In the genomic region with DNA sequence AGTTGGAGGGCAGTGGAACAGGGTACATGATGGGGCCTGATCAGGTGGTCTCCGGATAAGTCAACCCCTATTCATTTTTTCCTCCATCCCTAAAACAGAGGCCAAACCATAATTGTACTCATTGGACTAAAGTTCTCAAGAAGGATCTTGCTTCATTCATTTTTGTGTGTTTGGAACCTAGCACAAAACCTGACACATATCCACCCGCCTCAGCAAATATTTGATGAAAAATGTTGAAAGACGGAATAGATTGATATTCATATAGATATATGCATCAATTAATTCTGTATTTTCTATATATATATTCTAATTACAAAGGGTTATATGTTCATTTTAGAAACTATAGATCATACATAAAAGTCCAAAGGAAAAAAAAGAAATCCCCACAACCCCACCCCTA, we compare ENCODE assay signal across 19 cellular contexts. TPM values are rescaled to one million over a fixed set of nuclear protein-coding genes. Genes with fewer than 3 reads are reported as not detected.
DNase-seq lines count a peak whose midpoint lies in the region; ATAC-seq and TF ChIP-seq lines count a peak whose summit lies in the region.
"Had no signal": no experiment of that assay in that cellular context is flagged by ENCODE, and none has a peak within 500 bp of the region (broad histone marks: within the 10 kb centered on the region; RNA-seq: fewer than 3 reads in every experiment).

No MANE protein-coding gene starts in this region.

- H3K4me2 ChIP-seq in Loucy (ENCODE audit: low read depth, low read length, poor library complexity, severe bottlenecking): peak overlapping the region; percentile 62
- H3K4me2 ChIP-seq: GM23338, PC-9 had no signal

- peak overlapping the region; percentile 58 for H3K4me3 ChIP-seq in Loucy (ENCODE audit: low read length, poor library complexity, severe bottlenecking)
- H3K4me3 ChIP-seq: GM23338, PC-9, SJCRH30 had no signal

- peaks cover 20% of the 10 kb centered on the region for H3K4me1 Mint-ChIP-seq in activated naive CD4-positive, alpha-beta T cell treated with anti-CD3 and anti-CD28 coated beads, Interleukin-2, amount 10 ng/mL, durations not matched to agents 7 days and 5 days
- H3K4me1 Mint-ChIP-seq in central memory CD8-positive, alpha-beta T cell: peaks cover 19% of the 10 kb centered on the region
- H3K4me1 Mint-ChIP-seq: GM23338 had no signal

- peak overlapping the region; percentile 64 for H3K9ac ChIP-seq in Loucy (ENCODE audit: low read depth, low read length, poor library complexity, severe bottlenecking)

- ATAC-seq in activated naive CD4-positive, alpha-beta T cell treated with anti-CD3 and anti-CD28 coated beads, Interleukin-2, amount 50 U/mL, for 72 hours: no peak
- ATAC-seq in central memory CD8-positive, alpha-beta T cell (replicated peaks; ENCODE audit: extremely low read depth, poor library complexity, severe bottlenecking): no peak
- ATAC-seq: GM23338 had no signal

- H3K9me3 ChIP-seq in Loucy (ENCODE audit: insufficient read depth, low read depth, low read length): no peaks in the 10 kb centered on the region
- H3K9me3 ChIP-seq: Caco-2, SJCRH30 had no signal

- no peak for TF ChIP-seq CTCF in Loucy (conservative IDR thresholded peaks at IDR 0.05; ENCODE audit: low read length)

- H3K27me3 ChIP-seq in Loucy (ENCODE audit: insufficient read depth, low read length, poor library complexity, severe bottlenecking): no peaks in the 10 kb centered on the region
- H3K27me3 ChIP-seq: SJCRH30 had no signal

- H3K27ac Mint-ChIP-seq in activated naive CD4-positive, alpha-beta T cell treated with anti-CD3 and anti-CD28 coated beads, Interleukin-2, amount 10 ng/mL, durations not matched to agents 7 days and 5 days: peak overlapping the region; percentile 73
- H3K27ac Mint-ChIP-seq in activated naive CD4-positive, alpha-beta T cell treated with anti-CD3 and anti-CD28 coated beads, Interleukin-2, amount 50 U/mL, for 72 hours: no peak overlapping the region
- no peak overlapping the region for H3K27ac Mint-ChIP-seq in central memory CD8-positive, alpha-beta T cell (ENCODE audit: low read depth)
- H3K27ac Mint-ChIP-seq: CD14-positive monocyte, GM23338 had no signal

- H3K79me2 ChIP-seq in Loucy (ENCODE audit: insufficient read depth, low read length): no peaks in the 10 kb centered on the region

- H3K9me2 ChIP-seq in Loucy (replicated peaks; ENCODE audit: low read depth, low read length): no peaks in the 10 kb centered on the region

- H4K20me1 ChIP-seq in Loucy (ENCODE audit: insufficient read depth, low read length, poor library complexity, severe bottlenecking): no peaks in the 10 kb centered on the region

- peaks cover 3% of the 10 kb centered on the region for H3F3A ChIP-seq in Loucy (ENCODE audit: low read depth)

- no peak overlapping the region for H3K4me3 Mint-ChIP-seq in activated naive CD4-positive, alpha-beta T cell treated with anti-CD3 and anti-CD28 coated beads, Interleukin-2, amount 10 ng/mL, durations not matched to agents 7 days and 5 days
- H3K4me3 Mint-ChIP-seq in central memory CD8-positive, alpha-beta T cell: peak overlapping the region; percentile 33
- H3K4me3 Mint-ChIP-seq: CD14-positive monocyte, GM23338 had no signal

- no peaks in the 10 kb centered on the region for H3K27me3 Mint-ChIP-seq in activated naive CD4-positive, alpha-beta T cell treated with anti-CD3 and anti-CD28 coated beads, Interleukin-2, amount 10 ng/mL, durations not matched to agents 7 days and 5 days
- no peaks in the 10 kb centered on the region for H3K27me3 Mint-ChIP-seq in central memory CD8-positive, alpha-beta T cell

- H2AFZ ChIP-seq in Loucy (ENCODE audit: low read length): no peak overlapping the region
- H2AFZ ChIP-seq: GM23338, PC-9 had no signal

- no peaks in the 10 kb centered on the region for H3K9me3 Mint-ChIP-seq in activated naive CD4-positive, alpha-beta T cell treated with anti-CD3 and anti-CD28 coated beads, Interleukin-2, amount 10 ng/mL, durations not matched to agents 7 days and 5 days
- H3K9me3 Mint-ChIP-seq in activated naive CD4-positive, alpha-beta T cell treated with anti-CD3 and anti-CD28 coated beads, Interleukin-2, amount 50 U/mL, for 72 hours: no peaks in the 10 kb centered on the region
- no peaks in the 10 kb centered on the region for H3K9me3 Mint-ChIP-seq in central memory CD8-positive, alpha-beta T cell
- H3K9me3 Mint-ChIP-seq: CD14-positive monocyte, GM23338 had no signal

- CTCF ChIA-PET in activated naive CD4-positive, alpha-beta T cell treated with anti-CD3 and anti-CD28 coated beads, Interleukin-2, amount 10 ng/mL, durations not matched to agents 7 days and 5 days (lab: Charles Lee): no interaction called here

- H3K36me3 ChIP-seq in Loucy (ENCODE audit: insufficient read depth, low read length): peaks cover 23% of the 10 kb centered on the region; the same call in 1 of the 2 replicates

- peaks cover 14% of the 10 kb centered on the region for H3K4me1 ChIP-seq in Loucy (ENCODE audit: insufficient read depth, low read length, poor library complexity, severe bottlenecking)

- H3K36me3 Mint-ChIP-seq in activated naive CD4-positive, alpha-beta T cell treated with anti-CD3 and anti-CD28 coated beads, Interleukin-2, amount 10 ng/mL, durations not matched to agents 7 days and 5 days: peaks cover 26% of the 10 kb centered on the region
- H3K36me3 Mint-ChIP-seq in activated naive CD4-positive, alpha-beta T cell treated with anti-CD3 and anti-CD28 coated beads, Interleukin-2, amount 50 U/mL, for 72 hours: peaks cover 14 to 15% of the 10 kb centered on the region in 2 donors
- peaks cover 17% of the 10 kb centered on the region for H3K36me3 Mint-ChIP-seq in central memory CD8-positive, alpha-beta T cell (ENCODE audit: insufficient read depth)

- DNase-seq in activated naive CD4-positive, alpha-beta T cell treated with anti-CD3 and anti-CD28 coated beads, Interleukin-2, amount 10 ng/mL, durations not matched to agents 7 days and 5 days: no peak
- no peak for DNase-seq in activated naive CD4-positive, alpha-beta T cell treated with anti-CD3 and anti-CD28 coated beads, Interleukin-2, amount 50 U/mL, for 72 hours (ENCODE audit: low spot score in 2 of 2)
- DNase-seq in central memory CD8-positive, alpha-beta T cell (ENCODE audit: low spot score in 2 of 2): no peak
- no peak for DNase-seq in NCI-H748 (lab: John Stamatoyannopoulos, UW; ENCODE audit: unreplicated experiment)
- DNase-seq in UCSD-AML1 (lab: John Stamatoyannopoulos, UW; ENCODE audit: unreplicated experiment): no peak
- DNase-seq in T-helper 9 cell: no peak
- DNase-seq: ACHN, AML-193, Caco-2, DMS153, NCI-H1417 treated with DMSO at 0.1 percent for 48 hours, NCI-H1930, NCI-H446 treated with DMSO at 0.1 percent for 48 hours, NCI-H82, PC-9, SJCRH30 had no signal

RNA-seq across cellular contexts. Expression of a gene that starts 21.9 kb away (rescaled TPM):
- total RNA-seq in activated naive CD4-positive, alpha-beta T cell treated with anti-CD3 and anti-CD28 coated beads, Interleukin-2, amount 50 U/mL, for 72 hours: 10 to 100 TPM; 23.9 to 28.1 TPM

RNA-seq across cellular contexts. Expression of a gene that starts 22.2 kb away (rescaled TPM):
- total RNA-seq in activated naive CD4-positive, alpha-beta T cell treated with anti-CD3 and anti-CD28 coated beads, Interleukin-2, amount 50 U/mL, for 72 hours: 10 to 100 TPM; 30.3 to 35.7 TPM

RNA-seq across cellular contexts. Expression of a gene that starts 56.7 kb away (rescaled TPM):
- total RNA-seq in activated naive CD4-positive, alpha-beta T cell treated with anti-CD3 and anti-CD28 coated beads, Interleukin-2, amount 50 U/mL, for 72 hours: 10 to 100 TPM; 38.9 to 43.0 TPM

RNA-seq across cellular contexts. Expression of a gene that starts 56.8 kb away (rescaled TPM):
- total RNA-seq in activated naive CD4-positive, alpha-beta T cell treated with anti-CD3 and anti-CD28 coated beads, Interleukin-2, amount 50 U/mL, for 72 hours: under 1 TPM in 1 of 2 donors, not detected in 1; 0.19 TPM
